In genomic region chr2:46096272-46096671, GRCh38 we compare ENCODE assay signal across 23 cellular contexts.
DNase-seq lines count a peak whose midpoint lies in the region; ATAC-seq, FAIRE-seq and TF ChIP-seq lines count a peak whose summit lies in the region.
"Had no signal": no experiment of that assay in that cellular context is flagged by ENCODE, and none has a peak within 500 bp of the region (broad histone marks: within the 10 kb centered on the region; RNA-seq: fewer than 3 reads in every experiment).

No MANE protein-coding gene starts in this region.

- H3K27ac ChIP-seq in tibial artery, result peak overlapping the region; percentile 3 to 38
- H3K27ac ChIP-seq: dorsolateral prefrontal cortex, tibial nerve had no signal

- H3K4me3 Mint-ChIP-seq in T-helper 2 cell treated with Interferon-gamma antibody and Interleukin-4, amounts not matched to agents 5 μg/mL and 100 μg/mL, for 36 hours, result no peak overlapping the region
- H3K4me3 Mint-ChIP-seq: activated CD4-positive, alpha-beta memory T cell treated with anti-CD3 and anti-CD28 coated beads, Interleukin-2, amount 10 ng/mL, durations not matched to agents 7 days and 5 days; CD8-positive, alpha-beta T cell; natural killer cell had no signal

- H3K27me3 ChIP-seq in bronchial epithelial cell (ENCODE audit: control insufficient read depth, insufficient read depth, low read length), result no peaks in the 10 kb centered on the region
- no peaks in the 10 kb centered on the region for H3K27me3 ChIP-seq in tibial artery
- H3K27me3 ChIP-seq: dorsolateral prefrontal cortex, stomach, tibial nerve had no signal

- no peak overlapping the region for H3K27ac Mint-ChIP-seq in T-helper 2 cell treated with Interferon-gamma antibody and Interleukin-4, amounts not matched to agents 5 μg/mL and 100 μg/mL, for 36 hours
- H3K27ac Mint-ChIP-seq: activated CD4-positive, alpha-beta memory T cell treated with anti-CD3 and anti-CD28 coated beads, Interleukin-2, amount 10 ng/mL, durations not matched to agents 7 days and 5 days; natural killer cell had no signal

- H3K36me3 ChIP-seq in bronchial epithelial cell (ENCODE audit: control insufficient read depth, insufficient read depth, low read length) (no peaks in the 10 kb centered on the region), tibial artery (peaks cover 0 to 9% (median 0%) of the 10 kb centered on the region in 3 donors)

- ATAC-seq in omental fat pad (ENCODE audit: low FRiP score) (no peak), HG03457 (IDR thresholded peaks at IDR 0.05; ENCODE audit: unreplicated experiment) (no peak)
- no peak for ATAC-seq in activated CD4-positive, CD25-positive, alpha-beta regulatory T cell treated with anti-CD3 and anti-CD28 coated beads, Interleukin-2, amount 50 U/mL, for 24 hours
- ATAC-seq: A549; CD8-positive, alpha-beta T cell; left ventricle myocardium superior; natural killer cell had no signal

- FAIRE-seq in bronchial epithelial cell (lab: Jason Lieb, UNC), result no peak

- H3K4me3 ChIP-seq in bronchial epithelial cell (ENCODE audit: low read depth, low read length) (no peak overlapping the region), tibial artery (no peak overlapping the region)
- H3K4me3 ChIP-seq: A549, dorsolateral prefrontal cortex, stomach, tibial nerve had no signal

- no peaks in the 10 kb centered on the region for H3K9me3 ChIP-seq in tibial artery

- H3K27me3 Mint-ChIP-seq in T-helper 2 cell treated with Interferon-gamma antibody and Interleukin-4, amounts not matched to agents 5 μg/mL and 100 μg/mL, for 36 hours (ENCODE audit: low read depth), result no peaks in the 10 kb centered on the region
- H3K27me3 Mint-ChIP-seq: activated CD4-positive, alpha-beta memory T cell treated with anti-CD3 and anti-CD28 coated beads, Interleukin-2, amount 10 ng/mL, durations not matched to agents 7 days and 5 days had no signal

- peaks cover 4% of the 10 kb centered on the region for H3K9me3 Mint-ChIP-seq in T-helper 2 cell treated with Interferon-gamma antibody and Interleukin-4, amounts not matched to agents 5 μg/mL and 100 μg/mL, for 36 hours
- H3K9me3 Mint-ChIP-seq: natural killer cell had no signal

- peak; percentile 39 for DNase-seq in T-helper 2 cell treated with Interferon-gamma antibody and Interleukin-4, amounts not matched to agents 5 μg/mL and 100 μg/mL, for 36 hours (ENCODE audit: low spot score)
- DNase-seq in T-helper 2 cell (no peak), OCI-M1 (lab: John Stamatoyannopoulos, UW) (peak; percentile 6), bronchial epithelial cell (ENCODE audit: low read depth) (peak; percentile 10), tibial artery (no peak), omental fat pad (ENCODE audit: low spot score) (no peak)
- DNase-seq: activated CD4-positive, alpha-beta memory T cell treated with anti-CD3 and anti-CD28 coated beads, Interleukin-2, amount 10 ng/mL, durations not matched to agents 7 days and 5 days; activated gamma-delta T cell; CD8-positive, alpha-beta T cell; dorsolateral prefrontal cortex; H7; left ventricle myocardium superior; natural killer cell; NCI-H1417 treated with DMSO at 0.1 percent for 48 hours; NCI-H2081 treated with DMSO at 0.1 percent for 48 hours; NCI-H748 treated with DMSO at 0.1 percent for 48 hours; occipital lobe; Right ventricle myocardium superior; stomach had no signal

- H3K36me3 Mint-ChIP-seq in T-helper 2 cell treated with Interferon-gamma antibody and Interleukin-4, amounts not matched to agents 5 μg/mL and 100 μg/mL, for 36 hours (ENCODE audit: low read depth), result peaks cover 13% of the 10 kb centered on the region
- H3K36me3 Mint-ChIP-seq: natural killer cell had no signal

- no peak for TF ChIP-seq CTCF in bronchial epithelial cell (IDR thresholded peaks at IDR 0.05; ENCODE audit: insufficient read depth, low read length, severe bottlenecking)
- no peak for TF ChIP-seq CTCF in tibial artery (IDR thresholded peaks at IDR 0.05)
- no peak for TF ChIP-seq CTCF in omental fat pad (IDR thresholded peaks at IDR 0.05)

- intact Hi-C loops in tibial artery (cut with DNase I; ENCODE audit: low total_unique reads), result no loop called here

- H3K4me1 ChIP-seq in tibial artery, result peaks cover 0 to 29% (median 13%) of the 10 kb centered on the region in 4 donors

- peaks cover 27% of the 10 kb centered on the region for H3K4me1 Mint-ChIP-seq in T-helper 2 cell treated with Interferon-gamma antibody and Interleukin-4, amounts not matched to agents 5 μg/mL and 100 μg/mL, for 36 hours (ENCODE audit: low read depth)
- H3K4me1 Mint-ChIP-seq: natural killer cell had no signal

Comparison
In these comparisons a context has a peak if more than half of its experiments do, and no peak if none do; other contexts are left out.
1. DNase-seq: peak in T-helper 2 cell treated with Interferon-gamma antibody and Interleukin-4, amounts not matched to agents 5 μg/mL and 100 μg/mL, for 36 hours (single experiment), OCI-M1 (single experiment) and bronchial epithelial cell (single experiment); none in T-helper 2 cell (0 of 5), tibial artery (0 of 2) and omental fat pad (single experiment).